1 cellular context compared by ENCODE assay signal in genomic region chr11:83569134-83569805, GRCh38.
TF ChIP-seq lines count a peak whose summit lies in the region.

No MANE protein-coding gene starts in this region.

TF ChIP-seq in neural cell, 6 proteins besides CTCF, POLR2A, EP300 and RAD21:
- TF ChIP-seq REST (IDR thresholded peaks at IDR 0.05; ENCODE audit: borderline replicate concordance) (peak; percentile 8), EZH2 (IDR thresholded peaks at IDR 0.05; ENCODE audit: borderline replicate concordance, insufficient read depth, low read length, poor library complexity, severe bottlenecking) (no peak), TAF1 (IDR thresholded peaks at IDR 0.05; ENCODE audit: low read depth) (no peak), POLR2AphosphoS5 (IDR thresholded peaks at IDR 0.05) (peak; percentile 64), MXI1 (conservative IDR thresholded peaks at IDR 0.05; ENCODE audit: poor library complexity, severe bottlenecking) (no peak)
